In genomic region chr10:124366343-124366742, GRCh38 we compare ENCODE assay signal across 33 cellular contexts.
"Had no signal": no experiment of that assay in that cellular context is flagged by ENCODE, and none has a peak within 500 bp of the region (broad histone marks: within the 10 kb centered on the region; RNA-seq: fewer than 3 reads in every experiment).

No MANE protein-coding gene starts in this region.

- FAIRE-seq: RCC 7860 had no signal

- H3K27ac ChIP-seq: PC-9, RWPE1, VCaP had no signal

- H2AFZ ChIP-seq: PC-9 had no signal

- DNase-seq: activated B cell treated with CpG ODN at 0.5 μM for 24 hours; activated CD4-positive, alpha-beta memory T cell treated with anti-CD3 and anti-CD28 coated beads, Interleukin-2, amount 10 ng/mL, durations not matched to agents 7 days and 5 days; activated CD4-positive, alpha-beta T cell treated with anti-CD3 and anti-CD28 coated beads for 48 hours; activated CD4-positive, CD25-positive, alpha-beta regulatory T cell treated with anti-CD3 and anti-CD28 coated beads, Interleukin-2, amount 50 U/mL, for 72 hours; activated CD8-positive, alpha-beta memory T cell treated with anti-CD3 and anti-CD28 coated beads for 24 hours; activated CD8-positive, alpha-beta memory T cell treated with anti-CD3 and anti-CD28 coated beads, Interleukin-2, amount 10 ng/mL, durations not matched to agents 7 days and 5 days; activated CD8-positive, alpha-beta memory T cell treated with anti-CD3 and anti-CD28 coated beads, Interleukin-2, amount 50 U/mL, for 48 hours; activated effector memory CD4-positive, alpha-beta T cell treated with Interleukin-2 at 50 U/mL for 16 hours; activated naive CD4-positive, alpha-beta T cell treated with anti-CD3 and anti-CD28 coated beads, Interleukin-2, amount 10 ng/mL, durations not matched to agents 7 days and 5 days; activated naive CD8-positive, alpha-beta T cell treated with anti-CD3 and anti-CD28 coated beads, Interleukin-2, amount 50 U/mL, for 24 hours; activated T-cell treated with anti-CD3 and anti-CD28 coated beads, Interleukin-2, amount 50 U/mL, for 48 hours; anterior cingulate cortex; central memory CD4-positive, alpha-beta T cell; MM.1S; MV-4-11; NCI-H1092; NCI-H1436 treated with DMSO at 0.1 percent for 48 hours; NCI-H1694 treated with DMSO at 0.1 percent for 48 hours; NCI-H2029; NCI-H2227 treated with DMSO at 0.1 percent for 48 hours; NCI-H446; NCI-H524 treated with DMSO at 0.1 percent for 48 hours; NK-92 treated with Interleukin-12 subunit alpha and Interleukin-12 subunit beta, amount 100 ng/mL, for 24 hours; PC-9; SIG-M5; T-cell; T-helper 2 cell; T-helper 9 cell had no signal

- ATAC-seq: activated CD8-positive, alpha-beta memory T cell treated with anti-CD3 and anti-CD28 coated beads, Interleukin-2, amount 10 ng/mL, durations not matched to agents 7 days and 5 days; activated naive CD8-positive, alpha-beta T cell treated with anti-CD3 and anti-CD28 coated beads, Interleukin-2, amount 50 U/mL, for 24 hours; Right ventricle myocardium inferior; SK-N-SH treated with all-trans-retinoic acid at 6 μM for 48 hours; T-cell had no signal

- H3K4me2 ChIP-seq: PC-9 had no signal

- H3K4me3 ChIP-seq: PC-9 had no signal
